In the genomic region with DNA sequence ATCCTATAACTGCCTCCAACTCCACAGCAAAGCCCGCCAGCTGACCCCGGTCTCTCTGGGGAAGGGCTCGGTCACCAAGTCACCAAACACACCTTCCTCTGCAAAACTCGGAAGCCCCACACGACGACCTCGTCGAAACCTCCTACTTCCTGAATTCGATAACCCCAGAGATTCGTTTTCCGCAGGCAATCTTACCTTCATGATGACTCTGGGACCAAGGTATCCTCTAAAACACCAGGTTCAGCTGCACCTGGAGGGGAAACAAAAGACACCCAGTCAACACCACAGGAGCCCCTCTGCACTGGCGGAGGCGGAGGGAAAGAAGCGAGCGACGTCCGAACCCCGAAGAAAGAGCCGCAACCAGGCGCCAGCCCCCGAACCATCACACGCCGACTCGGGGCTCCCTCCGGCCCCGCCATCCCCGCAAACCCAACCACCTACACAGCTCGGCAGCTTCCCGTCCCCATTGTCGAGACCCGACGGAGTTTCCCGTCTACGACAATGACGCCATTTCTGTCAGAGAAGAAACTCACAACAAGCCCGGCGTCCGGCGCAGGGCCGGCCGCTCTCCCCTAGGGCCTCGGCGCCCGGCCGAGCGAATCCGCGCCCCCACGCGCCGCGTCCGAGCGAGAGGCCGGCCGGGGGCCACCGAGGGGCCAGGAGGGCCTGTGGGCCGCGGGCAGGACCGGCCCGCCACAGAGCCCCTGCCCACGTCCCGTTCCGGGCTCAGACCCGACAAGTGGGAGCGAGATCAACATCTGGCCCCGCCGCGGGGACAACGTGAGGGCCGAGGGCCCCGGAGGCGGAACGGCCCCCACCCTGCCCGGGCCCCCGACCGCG, we compare ENCODE assay signal across 8 cellular contexts. TPM values are rescaled to one million over a fixed set of nuclear protein-coding genes. Genes with fewer than 3 reads are reported as not detected.
DNase-seq lines count a peak whose midpoint lies in the region; ATAC-seq and TF ChIP-seq lines count a peak whose summit lies in the region.

No MANE protein-coding gene starts in this region.

- H3K4me3 ChIP-seq in astrocyte of the spinal cord (ENCODE audit: low read depth, low read length) (peak overlapping the region; percentile 97), iPS-18a (ENCODE audit: low read length) (peak overlapping the region; percentile 91), skeletal muscle tissue (ENCODE audit: low read length in 3 of 3) (peak overlapping the region; percentile 88 to 92 (median 90))

- TF ChIP-seq CTCF in astrocyte of the spinal cord (IDR thresholded peaks at IDR 0.05; ENCODE audit: low read depth, low read length): no peak

- peaks cover 9% of the 10 kb centered on the region for H3K36me3 ChIP-seq in iPS-18a (ENCODE audit: control insufficient read depth, low read depth, low read length)
- H3K36me3 ChIP-seq in skeletal muscle tissue (ENCODE audit: control insufficient read depth in 3 of 3, insufficient read depth in 3 of 3, low read length in 3 of 3): peaks cover 0 to 2% (median 0%) of the 10 kb centered on the region in 3 donors

- H3K27ac ChIP-seq in iPS-18a (ENCODE audit: low read length) (peak overlapping the region; percentile 77), skeletal muscle tissue (ENCODE audit: low read depth, low read length) (peak overlapping the region; percentile 96)

- DNase-seq in KBM-7 (peak; percentile 65), T-helper 9 cell (peak; percentile 66), astrocyte of the spinal cord (ENCODE audit: low read depth, low spot score) (no peak)

- no peaks in the 10 kb centered on the region for H3K27me3 ChIP-seq in iPS-18a (ENCODE audit: control insufficient read depth, insufficient read depth, low read length)
- H3K27me3 ChIP-seq in skeletal muscle tissue (ENCODE audit: control insufficient read depth in 3 of 3, insufficient read depth in 3 of 3, low read length in 3 of 3): no peaks in the 10 kb centered on the region

- H3K4me1 ChIP-seq in iPS-18a (ENCODE audit: control insufficient read depth, low read depth, low read length): peaks cover 28% of the 10 kb centered on the region
- peaks cover 17 to 45% (median 31%) of the 10 kb centered on the region in 3 donors for H3K4me1 ChIP-seq in skeletal muscle tissue (ENCODE audit: control insufficient read depth in 3 of 3, insufficient read depth in 3 of 3, low read length in 3 of 3)

- in situ Hi-C loops in KBM-7 (cut with MboI; ENCODE audit: low pct_unique_long_range_greater_than_20kb, low sequenced_read_pairs): no loop called here
- in situ Hi-C loops in astrocyte of the spinal cord (cut with HindIII; ENCODE audit: low sequenced_read_pairs): no loop called here

- H3K9ac ChIP-seq in iPS-18a (ENCODE audit: low read length) (peak overlapping the region; percentile 87), skeletal muscle tissue (ENCODE audit: low read depth in 1 of 3, low read length in 3 of 3) (peak overlapping the region; percentile 86 to 97 (median 89))

- H3K9me3 ChIP-seq in iPS-18a (ENCODE audit: control insufficient read depth, low read depth, low read length) (no peaks in the 10 kb centered on the region), skeletal muscle tissue (ENCODE audit: control insufficient read depth in 3 of 3, low read length in 3 of 3) (no peaks in the 10 kb centered on the region)

- ATAC-seq in GM18519 (IDR thresholded peaks at IDR 0.05; ENCODE audit: low FRiP score, unreplicated experiment) (peak; percentile 21), HG02884 (IDR thresholded peaks at IDR 0.05; ENCODE audit: unreplicated experiment) (no peak), HG03045 (IDR thresholded peaks at IDR 0.05; ENCODE audit: unreplicated experiment) (no peak)

RNA-seq across cellular contexts. Expression of a gene that starts 1.0 kb away (rescaled TPM):
- total RNA-seq in skeletal muscle tissue: 23.0 TPM

RNA-seq across cellular contexts. Expression of a gene that starts 1.4 kb away (rescaled TPM):
- 15.1 TPM for total RNA-seq in skeletal muscle tissue

RNA-seq across cellular contexts. Expression of a gene that starts 40.3 kb away (rescaled TPM):
- 32.9 TPM for total RNA-seq in skeletal muscle tissue
